Comparison of ENCODE assay signal across 12 cellular contexts in genomic region chr1:24720152-24720551, GRCh38. TPM values are rescaled to one million over a fixed set of nuclear protein-coding genes. Genes with fewer than 3 reads are reported as not detected.
DNase-seq lines count a peak whose midpoint lies in the region; ATAC-seq, FAIRE-seq and TF ChIP-seq lines count a peak whose summit lies in the region.
"Had no signal": no experiment of that assay in that cellular context is flagged by ENCODE, and none has a peak within 500 bp of the region (broad histone marks: within the 10 kb centered on the region; RNA-seq: fewer than 3 reads in every experiment).

No MANE protein-coding gene starts in this region.

- no peaks in the 10 kb centered on the region for H3K27me3 Mint-ChIP-seq in central memory CD8-positive, alpha-beta T cell
- H3K27me3 Mint-ChIP-seq in activated CD4-positive, alpha-beta memory T cell treated with anti-CD3 and anti-CD28 coated beads, Interleukin-2, amount 10 ng/mL, durations not matched to agents 7 days and 5 days, result no peaks in the 10 kb centered on the region

- no peak for TF ChIP-seq EP300 in stomach (IDR thresholded peaks at IDR 0.05)

- ATAC-seq in HCT116 (peak; percentile 12; the same call in 1 of the 2 replicates), GM21367 (IDR thresholded peaks at IDR 0.05; ENCODE audit: unreplicated experiment) (no peak)
- no peak for ATAC-seq in central memory CD8-positive, alpha-beta T cell (replicated peaks; ENCODE audit: extremely low read depth, poor library complexity, severe bottlenecking)

- TF ChIP-seq POLR2A in HCT116 (IDR thresholded peaks at IDR 0.05; ENCODE audit: borderline replicate concordance, extremely low read depth, insufficient read depth, insufficient read length) (no peak), stomach (IDR thresholded peaks at IDR 0.05) (no peak)

- H3K9me2 ChIP-seq in HCT116 (ENCODE audit: insufficient read depth), result no peaks in the 10 kb centered on the region

- H3K27ac Mint-ChIP-seq in central memory CD8-positive, alpha-beta T cell (ENCODE audit: low read depth), result no peak overlapping the region
- no peak overlapping the region for H3K27ac Mint-ChIP-seq in activated CD4-positive, alpha-beta memory T cell treated with anti-CD3 and anti-CD28 coated beads, Interleukin-2, amount 10 ng/mL, durations not matched to agents 7 days and 5 days

- intact Hi-C loops in HCT116 (cut with micrococcal nuclease), result no loop called here
- intact Hi-C loops in kidney (cut with DNase I), result no loop called here
- intact Hi-C loops in stomach (cut with DNase I; ENCODE audit: low total_unique reads), result no loop called here

- DNase-seq in HCT116 (ENCODE audit: low read depth, low spot score) (no peak), kidney (peak; percentile 93), stomach (peak; percentile 42), H7 (no peak), GM19238 (ENCODE audit: insufficient read length, low spot score) (no peak)
- DNase-seq in central memory CD8-positive, alpha-beta T cell (ENCODE audit: low spot score in 2 of 2), result no peak
- DNase-seq in activated CD4-positive, alpha-beta memory T cell treated with anti-CD3 and anti-CD28 coated beads, Interleukin-2, amount 10 ng/mL, durations not matched to agents 7 days and 5 days, result no peak
- DNase-seq: activated T-cell treated with anti-CD3 and anti-CD28 coated beads for 4 hours, erythroblast had no signal

- peaks cover 2% of the 10 kb centered on the region for H3K36me3 Mint-ChIP-seq in central memory CD8-positive, alpha-beta T cell (ENCODE audit: insufficient read depth)
- H3K36me3 Mint-ChIP-seq in activated CD4-positive, alpha-beta memory T cell treated with anti-CD3 and anti-CD28 coated beads, Interleukin-2, amount 10 ng/mL, durations not matched to agents 7 days and 5 days (ENCODE audit: low read depth), result no peaks in the 10 kb centered on the region

- no peaks in the 10 kb centered on the region for H3K27me3 ChIP-seq in HCT116 (ENCODE audit: insufficient read depth, low read length)
- no peaks in the 10 kb centered on the region for H3K27me3 ChIP-seq in stomach
- no peaks in the 10 kb centered on the region for H3K27me3 ChIP-seq in H7 (ENCODE audit: control insufficient read depth, insufficient read depth, low read length)
- H3K27me3 ChIP-seq: neutrophil, SJCRH30 had no signal

- peaks cover 4% of the 10 kb centered on the region for H3K4me1 Mint-ChIP-seq in central memory CD8-positive, alpha-beta T cell
- peaks cover 11% of the 10 kb centered on the region for H3K4me1 Mint-ChIP-seq in activated CD4-positive, alpha-beta memory T cell treated with anti-CD3 and anti-CD28 coated beads, Interleukin-2, amount 10 ng/mL, durations not matched to agents 7 days and 5 days

- H2AFZ ChIP-seq in HCT116 (ENCODE audit: low read depth, low read length, poor library complexity, severe bottlenecking), result no peak overlapping the region

- no peaks in the 10 kb centered on the region for H3K9me3 ChIP-seq in HCT116 (ENCODE audit: control insufficient read depth in 1 of 2, insufficient read depth in 1 of 2, low read depth in 1 of 2, low read length in 2 of 2)
- no peaks in the 10 kb centered on the region for H3K9me3 ChIP-seq in kidney (ENCODE audit: control insufficient read depth in 1 of 2, low read length in 2 of 2)
- H3K9me3 ChIP-seq in stomach, result no peaks in the 10 kb centered on the region
- H3K9me3 ChIP-seq: neutrophil, SJCRH30 had no signal

- no peak for TF ChIP-seq CTCF in HCT116 (IDR thresholded peaks at IDR 0.05 in 2 of 3, conservative IDR thresholded peaks at IDR 0.05 in 1 of 3; ENCODE audit: borderline replicate concordance in 1 of 3, insufficient read depth in 1 of 3, low read depth in 2 of 3, low read length in 2 of 3)
- TF ChIP-seq CTCF in kidney (IDR thresholded peaks at IDR 0.05; ENCODE audit: borderline replicate concordance, extremely low read depth, insufficient read depth), result no peak
- no peak for TF ChIP-seq CTCF in stomach (IDR thresholded peaks at IDR 0.05)

- TF ChIP-seq RAD21 in HCT116 (IDR thresholded peaks at IDR 0.05; ENCODE audit: low read depth), result no peak

- peak overlapping the region; percentile 17; the same call in 1 of the 2 replicates for H3K9ac ChIP-seq in HCT116 (ENCODE audit: low read length)
- no peak overlapping the region for H3K9ac ChIP-seq in kidney (ENCODE audit: low read length in 2 of 2)

- H4K20me1 ChIP-seq in HCT116 (ENCODE audit: insufficient read depth), result no peaks in the 10 kb centered on the region

- no TSS peak for BruUV-seq in HCT116 (replicated peaks; lab: Mats Ljungman, UMichigan)

- H3K4me3 ChIP-seq in HCT116 (replicated peaks in 1 of 2; ENCODE audit: low read depth in 1 of 2, low read length in 2 of 2), result no peak overlapping the region
- no peak overlapping the region for H3K4me3 ChIP-seq in kidney (ENCODE audit: low read length in 2 of 2)
- no peak overlapping the region for H3K4me3 ChIP-seq in stomach
- no peak overlapping the region for H3K4me3 ChIP-seq in H7 (ENCODE audit: insufficient read depth, low read depth, low read length)
- H3K4me3 ChIP-seq: SJCRH30 had no signal

- no peak for FAIRE-seq in kidney (lab: Jason Lieb, UNC)

- H3K4me2 ChIP-seq in HCT116 (ENCODE audit: low read length), result peak overlapping the region; percentile 45

- H3K36me3 ChIP-seq in HCT116 (ENCODE audit: control insufficient read depth in 1 of 2, insufficient read depth in 2 of 2, low read length in 2 of 2), result no peaks in the 10 kb centered on the region
- H3K36me3 ChIP-seq in kidney (ENCODE audit: control insufficient read depth in 1 of 2, insufficient read depth in 2 of 2, low read length in 2 of 2), result no peaks in the 10 kb centered on the region
- no peaks in the 10 kb centered on the region for H3K36me3 ChIP-seq in stomach
- no peaks in the 10 kb centered on the region for H3K36me3 ChIP-seq in H7 (replicated peaks; ENCODE audit: control insufficient read depth, insufficient read depth, low read length)
- H3K36me3 ChIP-seq: neutrophil, SJCRH30 had no signal

- no peaks in the 10 kb centered on the region for H3K9me3 Mint-ChIP-seq in central memory CD8-positive, alpha-beta T cell
- peaks cover 4% of the 10 kb centered on the region for H3K9me3 Mint-ChIP-seq in activated CD4-positive, alpha-beta memory T cell treated with anti-CD3 and anti-CD28 coated beads, Interleukin-2, amount 10 ng/mL, durations not matched to agents 7 days and 5 days

- H3K4me1 ChIP-seq in HCT116 (ENCODE audit: control insufficient read depth in 1 of 2, insufficient read depth in 2 of 2, low read length in 2 of 2) (peaks cover 18 to 51% of the 10 kb centered on the region in 2 experiments), kidney (ENCODE audit: control insufficient read depth in 1 of 2, insufficient read depth in 1 of 2, low read depth in 1 of 2, low read length in 2 of 2) (peaks cover 7 to 14% of the 10 kb centered on the region in 2 donors), stomach (peaks cover 7 to 40% (median 21%) of the 10 kb centered on the region in 4 donors)

- WGBS in stomach, 5 donors, result 69 to 79% (median 75%) methylated on average over 7 to 12 of the region's 12 CpGs

- peak overlapping the region; percentile 20 for H3K4me3 Mint-ChIP-seq in central memory CD8-positive, alpha-beta T cell
- no peak overlapping the region for H3K4me3 Mint-ChIP-seq in activated CD4-positive, alpha-beta memory T cell treated with anti-CD3 and anti-CD28 coated beads, Interleukin-2, amount 10 ng/mL, durations not matched to agents 7 days and 5 days

- H3K79me2 ChIP-seq in HCT116 (ENCODE audit: insufficient read depth, low read length), result no peaks in the 10 kb centered on the region

- RAD21 ChIA-PET in HCT116 (lab: Charles Lee; ENCODE audit: low non-redundant PET in 1 of 2, low total read pairs in 2 of 2, uncharacterized antibody in 2 of 2, unreplicated experiment in 2 of 2), result no interaction called here

- POLR2A ChIA-PET in HCT116 (lab: Charles Lee), result interaction anchor here (0.7 kb wide), 1 partner anchor 32 kb away, joined by 3 read pairs; no protein-coding TSS in a partner anchor
- POLR2A ChIA-PET in activated CD4-positive, alpha-beta memory T cell treated with anti-CD3 and anti-CD28 coated beads, Interleukin-2, amount 10 ng/mL, durations not matched to agents 7 days and 5 days (lab: Charles Lee), result no interaction called here

- CTCF ChIA-PET in HCT116 (lab: Charles Lee), result no interaction called here
- CTCF ChIA-PET in activated CD4-positive, alpha-beta memory T cell treated with anti-CD3 and anti-CD28 coated beads, Interleukin-2, amount 10 ng/mL, durations not matched to agents 7 days and 5 days (lab: Charles Lee), result no interaction called here

- H3K27ac ChIP-seq in HCT116 (ENCODE audit: low read depth, low read length), result peak overlapping the region; percentile 44
- H3K27ac ChIP-seq in kidney (ENCODE audit: low read depth in 2 of 2, low read length in 2 of 2), result peak overlapping the region in 1 of 2 donors; percentile 51
- peak overlapping the region in 4 of 5 donors; percentile 47 to 69 (median 58) for H3K27ac ChIP-seq in stomach
- H3K27ac ChIP-seq: neutrophil, SJCRH30 had no signal

TF ChIP-seq in HCT116, 20 proteins besides CTCF, POLR2A, EP300 and RAD21:
- TF ChIP-seq JUND (IDR thresholded peaks at IDR 0.05) (peak; percentile 32; the same call in 1 of the 2 replicates), SP1 (IDR thresholded peaks at IDR 0.05; ENCODE audit: low read depth) (peak; percentile 51; the same call in 1 of the 2 replicates), CBX3 (IDR thresholded peaks at IDR 0.05; ENCODE audit: low read depth) (peak; percentile 41; the same call in 1 of the 2 replicates), ELF1 (IDR thresholded peaks at IDR 0.05; ENCODE audit: borderline replicate concordance, low read depth) (no peak)
TF ChIP-seq in HCT116: peak in this region for 3.

RNA-seq across cellular contexts. Expression of gene CLIC4, which starts 25.1 kb away (rescaled TPM):
- total RNA-seq in HCT116 (2021; ENCODE audit: unreplicated experiment) (77.2 TPM), kidney (315 TPM), stomach (100 to 1,000 TPM in 4 of 5 donors, 10 to 100 TPM in 1; 60.0 to 372 (median 258) TPM)
- 26.8 and 32.7 TPM in 2 replicates for polyA plus RNA-seq in HCT116 (2012)
- polyA plus RNA-seq in kidney (ENCODE audit: insufficient read depth, low read depth, low replicate concordance) (72.7 TPM), stomach (10 to 100 TPM; 53.5 to 62.4 (median 56.2) TPM)
- total RNA-seq in H7 (2014; rRNA removed; shearing (Covaris generic)), result 243 and 293 TPM in 2 replicates
- total RNA-seq in activated CD4-positive, alpha-beta memory T cell treated with anti-CD3 and anti-CD28 coated beads, Interleukin-2, amount 10 ng/mL, durations not matched to agents 7 days and 5 days, result 10 to 100 TPM; 28.9 to 30.6 TPM

Comparison
In these comparisons a context has a peak if more than half of its experiments do, and no peak if none do; other contexts are left out.
1. DNase-seq: peak in kidney (single experiment) and stomach (single experiment); none in HCT116 (single experiment), central memory CD8-positive, alpha-beta T cell (0 of 2), H7 (single experiment), activated CD4-positive, alpha-beta memory T cell treated with anti-CD3 and anti-CD28 coated beads, Interleukin-2, amount 10 ng/mL, durations not matched to agents 7 days and 5 days (single experiment) and GM19238 (single experiment).